Comparison of ENCODE assay signal across 8 cellular contexts in genomic region chr7:150978136-150978789, GRCh38. TPM values are rescaled to one million over a fixed set of nuclear protein-coding genes. Genes with fewer than 3 reads are reported as not detected.
A peak's percentile ranks its signal among the peaks of the same experiment; 100 is the strongest.
DNase-seq lines count a peak whose midpoint lies in the region; ATAC-seq and TF ChIP-seq lines count a peak whose summit lies in the region.

KCNH2 (minus strand) TSS chr7:150978321; CDS start chr7:150977913, 408 bp downstream.

- ATAC-seq in GM19035 (IDR thresholded peaks at IDR 0.05; ENCODE audit: unreplicated experiment) (no peak), GM21825 (IDR thresholded peaks at IDR 0.05; ENCODE audit: unreplicated experiment) (no peak)

- H3K9me3 ChIP-seq in ascending aorta = no peaks in the 10 kb centered on the region

- H3K27ac ChIP-seq in ascending aorta = no peak within 1 kb of the TSS
- peak within 1 kb of the TSS; percentile 58 for H3K27ac ChIP-seq in substantia nigra (ENCODE audit: low read depth, low read length, poor library complexity, severe bottlenecking)

- H3K27me3 ChIP-seq in ascending aorta = peaks cover 41% of the 10 kb centered on the region

- intact Hi-C loops in ascending aorta (cut with DNase I) = no loop called here

- H3K36me3 ChIP-seq in ascending aorta = no peaks in the 10 kb centered on the region

- H3K4me1 ChIP-seq in ascending aorta = peaks cover 8 to 10% of the 10 kb centered on the region in 2 donors

- DNase-seq in stimulated activated CD4-positive, alpha-beta T cell treated with anti-CD3 and anti-CD28 coated beads, Interleukin-12 subunit alpha, Interleukin-12 subunit beta, amount 100 ng/mL, for 4 hours = peak; percentile 45
- DNase-seq in stimulated activated CD4-positive, alpha-beta T cell treated with anti-CD3 and anti-CD28 coated beads, Interleukin-2, amount 100 ng/mL, for 48 hours = no peak
- DNase-seq in NCI-H526 (lab: John Stamatoyannopoulos, UW) = peak; percentile 70 to 93
- DNase-seq in ascending aorta (ENCODE audit: low spot score in 2 of 2) = no peak
- peak; percentile 95 for DNase-seq in iPS-NIHi11 (ENCODE audit: low spot score)
- DNase-seq in substantia nigra (lab: John Stamatoyannopoulos, UW) = peak in 34 of 49 donors; percentile 22 to 84 (median 46)

- no peak for TF ChIP-seq CTCF in ascending aorta (IDR thresholded peaks at IDR 0.05)

- peak within 1 kb of the TSS; percentile 48 to 61 for H3K4me3 ChIP-seq in ascending aorta

RNA-seq across cellular contexts. Expression of gene KCNH2, which starts in this region (rescaled TPM):
- not detected for total RNA-seq in ascending aorta

Comparison
In these comparisons a context has a peak if more than half of its experiments do, and no peak if none do; other contexts are left out.
1. DNase-seq: peak in stimulated activated CD4-positive, alpha-beta T cell treated with anti-CD3 and anti-CD28 coated beads, Interleukin-12 subunit alpha, Interleukin-12 subunit beta, amount 100 ng/mL, for 4 hours (single experiment), NCI-H526 (2 of 2), iPS-NIHi11 (single experiment) and substantia nigra (34 of 49); none in stimulated activated CD4-positive, alpha-beta T cell treated with anti-CD3 and anti-CD28 coated beads, Interleukin-2, amount 100 ng/mL, for 48 hours (0 of 2) and ascending aorta (0 of 2).